In genomic region chr12:86296396-86296795, GRCh38 we compare ENCODE assay signal across 6 cellular contexts. TPM values are rescaled to one million over a fixed set of nuclear protein-coding genes. Genes with fewer than 3 reads are reported as not detected.
"Had no signal": no experiment of that assay in that cellular context is flagged by ENCODE, and none has a peak within 500 bp of the region (broad histone marks: within the 10 kb centered on the region; RNA-seq: fewer than 3 reads in every experiment).

No MANE protein-coding gene starts in this region.

RNA-seq across cellular contexts. Expression of gene MGAT4C, which starts 40.2 kb away (rescaled TPM):
- total RNA-seq: HepG2, HT-29, HT1080, IMR-90, K562 had no signal
- polyA plus RNA-seq: HepG2, IgD-negative memory B cell, IMR-90, K562 had no signal
